ENCODE assay signal across 17 cellular contexts in the genomic region with DNA sequence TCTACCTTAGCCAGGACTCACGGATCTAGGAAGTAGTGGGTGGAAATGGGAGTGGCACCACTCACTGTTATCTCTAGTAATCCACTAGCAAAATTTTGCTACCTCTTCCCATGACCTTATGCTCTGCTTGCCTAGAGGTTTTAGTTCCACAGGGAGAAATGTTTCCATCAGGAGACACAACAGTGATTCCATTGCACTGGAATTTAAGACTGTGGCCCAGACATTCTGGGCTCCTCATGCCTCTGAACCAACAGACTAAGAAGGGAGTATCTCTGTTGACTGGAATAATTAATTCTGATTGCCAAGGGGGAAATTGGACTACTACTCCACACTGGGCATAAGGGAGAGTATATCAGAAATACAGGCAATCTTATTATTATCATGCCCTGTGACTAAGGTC. TPM values are rescaled to one million over a fixed set of nuclear protein-coding genes. Genes with fewer than 3 reads are reported as not detected.
DNase-seq lines count a peak whose midpoint lies in the region; ATAC-seq, FAIRE-seq and TF ChIP-seq lines count a peak whose summit lies in the region.
"Had no signal": no experiment of that assay in that cellular context is flagged by ENCODE, and none has a peak within 500 bp of the region (broad histone marks: within the 10 kb centered on the region; RNA-seq: fewer than 3 reads in every experiment).

No MANE protein-coding gene starts in this region.

- H3K9me2 ChIP-seq in GM23248 (ENCODE audit: insufficient read depth), result no peaks in the 10 kb centered on the region

- H3K4me1 ChIP-seq in GM23248 (ENCODE audit: insufficient read depth), result no peaks in the 10 kb centered on the region
- H3K4me1 ChIP-seq: BLaER1 treated with 17β-estradiol and CSF1 and Interleukin-3, amounts not matched to agents 10 nM and 100 nM had no signal

- WGBS in GM23248 (ENCODE audit: low coverage in 1 of 2, low lambda C conversion rate in 2 of 2, missing lambda C conversion rate in 2 of 2), 2 experiments, result 60 to 67% methylated on average over 1 of the region's 1 CpG

- H3K36me3 ChIP-seq in GM23248 (ENCODE audit: low read depth), result no peaks in the 10 kb centered on the region
- no peaks in the 10 kb centered on the region for H3K36me3 ChIP-seq in bronchial epithelial cell (ENCODE audit: control insufficient read depth, insufficient read depth, low read length)
- H3K36me3 ChIP-seq: BLaER1 treated with 17β-estradiol and CSF1 and Interleukin-3, amounts not matched to agents 10 nM and 100 nM had no signal

- no peaks in the 10 kb centered on the region for H3K9me3 ChIP-seq in GM23248 (ENCODE audit: low read depth)

- in situ Hi-C loops in GM23248 (cut with MboI), result no loop called here

- DNase-seq in GM23248, result peak; percentile 4
- no peak for DNase-seq in bronchial epithelial cell (ENCODE audit: low read depth)
- DNase-seq in kidney tubule cell (ENCODE audit: low spot score), result peak; percentile 67
- no peak for DNase-seq in superior temporal gyrus (ENCODE audit: extremely low spot score)
- DNase-seq in activated T-cell treated with anti-CD3 and anti-CD28 coated beads, Interleukin-2, amount 50 U/mL, for 72 hours, result no peak
- no peak for DNase-seq in putamen (ENCODE audit: low spot score)
- DNase-seq: Calu3; CD8-positive, alpha-beta T cell; DMS79 treated with DMSO at 0.1 percent for 48 hours; H9 had no signal

- no peak for ATAC-seq in HG02840 (IDR thresholded peaks at IDR 0.05; ENCODE audit: low FRiP score, unreplicated experiment)
- no peak for ATAC-seq in activated T-cell treated with anti-CD3 and anti-CD28 coated beads, Interleukin-2, amount 50 U/mL, for 72 hours (replicated peaks in 1 of 2)
- ATAC-seq: CD8-positive, alpha-beta T cell had no signal

- H3K9ac ChIP-seq in GM23248, result no peak overlapping the region
- H3K9ac ChIP-seq: BLaER1 treated with 17β-estradiol and CSF1 and Interleukin-3, amounts not matched to agents 10 nM and 100 nM had no signal

- H3K27me3 Mint-ChIP-seq in activated T-cell treated with anti-CD3 and anti-CD28 coated beads, Interleukin-2, amount 50 U/mL, for 72 hours (ENCODE audit: low read depth), result no peaks in the 10 kb centered on the region

- H3K27me3 ChIP-seq in GM23248 (replicated peaks; ENCODE audit: insufficient read depth) (no peaks in the 10 kb centered on the region), bronchial epithelial cell (ENCODE audit: control insufficient read depth, insufficient read depth, low read length) (no peaks in the 10 kb centered on the region)
- H3K27me3 ChIP-seq: BLaER1 treated with 17β-estradiol and CSF1 and Interleukin-3, amounts not matched to agents 10 nM and 100 nM had no signal

- no peaks in the 10 kb centered on the region for H4K20me1 ChIP-seq in GM23248 (ENCODE audit: insufficient read depth)
- H4K20me1 ChIP-seq: BLaER1 treated with 17β-estradiol and CSF1 and Interleukin-3, amounts not matched to agents 10 nM and 100 nM had no signal

- H3K4me2 ChIP-seq in GM23248 (ENCODE audit: unreplicated experiment), result no peak overlapping the region
- H3K4me2 ChIP-seq: BLaER1 treated with 17β-estradiol and CSF1 and Interleukin-3, amounts not matched to agents 10 nM and 100 nM had no signal

- no peaks in the 10 kb centered on the region for H3K9me3 Mint-ChIP-seq in activated T-cell treated with anti-CD3 and anti-CD28 coated beads, Interleukin-2, amount 50 U/mL, for 72 hours
- H3K9me3 Mint-ChIP-seq: CD8-positive, alpha-beta T cell; H9 had no signal

- H3K27ac Mint-ChIP-seq in activated T-cell treated with anti-CD3 and anti-CD28 coated beads, Interleukin-2, amount 50 U/mL, for 72 hours, result no peak overlapping the region
- H3K27ac Mint-ChIP-seq: B cell; CD8-positive, alpha-beta T cell; H9 had no signal

- peaks cover 9% of the 10 kb centered on the region for H3K4me1 Mint-ChIP-seq in activated T-cell treated with anti-CD3 and anti-CD28 coated beads, Interleukin-2, amount 50 U/mL, for 72 hours (ENCODE audit: low read depth)
- H3K4me1 Mint-ChIP-seq: H9 had no signal

- H3K36me3 Mint-ChIP-seq in activated T-cell treated with anti-CD3 and anti-CD28 coated beads, Interleukin-2, amount 50 U/mL, for 72 hours (ENCODE audit: insufficient read depth in 2 of 2), result no peaks in the 10 kb centered on the region
- H3K36me3 Mint-ChIP-seq: CD8-positive, alpha-beta T cell had no signal

- FAIRE-seq in bronchial epithelial cell (lab: Jason Lieb, UNC), result peak; percentile 95
- FAIRE-seq: G401.6, GM12892, GM18507, H1 had no signal

- no peak overlapping the region for H2AFZ ChIP-seq in GM23248

- H3K4me3 Mint-ChIP-seq in activated T-cell treated with anti-CD3 and anti-CD28 coated beads, Interleukin-2, amount 50 U/mL, for 72 hours, result no peak overlapping the region
- H3K4me3 Mint-ChIP-seq: B cell; CD8-positive, alpha-beta T cell; H9 had no signal

- no peaks in the 10 kb centered on the region for H3F3A ChIP-seq in GM23248 (ENCODE audit: insufficient read depth)

- no peaks in the 10 kb centered on the region for H3K79me2 ChIP-seq in GM23248 (ENCODE audit: insufficient read depth)

- no peak for TF ChIP-seq CTCF in bronchial epithelial cell (IDR thresholded peaks at IDR 0.05; ENCODE audit: insufficient read depth, low read length, severe bottlenecking)

- no peak overlapping the region for H3K4me3 ChIP-seq in GM23248
- no peak overlapping the region for H3K4me3 ChIP-seq in bronchial epithelial cell (ENCODE audit: low read depth, low read length)
- H3K4me3 ChIP-seq: BLaER1 treated with 17β-estradiol and CSF1 and Interleukin-3, amounts not matched to agents 10 nM and 100 nM had no signal

- no peak overlapping the region for H3K27ac ChIP-seq in GM23248
- H3K27ac ChIP-seq: BLaER1 treated with 17β-estradiol and CSF1 and Interleukin-3, amounts not matched to agents 10 nM and 100 nM had no signal

RNA-seq across cellular contexts. Expression of gene BRAF, which starts 16.1 kb away (rescaled TPM):
- total RNA-seq in GM23248 (2014; rRNA removed; shearing (Covaris generic)), result 6.7 and 11.0 TPM in 2 replicates
- 5.6 and 5.8 TPM in 2 replicates for polyA plus RNA-seq in GM23248 (2016; fragmentation: Nextera tagmentation; extraction: Ambion mirVana)
- 11.3 and 16.8 TPM in 2 replicates for total RNA-seq in bronchial epithelial cell
- total RNA-seq in activated T-cell treated with anti-CD3 and anti-CD28 coated beads, Interleukin-2, amount 50 U/mL, for 72 hours, result 10 to 100 TPM; 51.7 to 56.2 TPM

Comparison
In these comparisons a context has a peak if more than half of its experiments do, and no peak if none do; other contexts are left out.
1. DNase-seq: peak in GM23248 (single experiment) and kidney tubule cell (single experiment); none in bronchial epithelial cell (single experiment), superior temporal gyrus (single experiment), activated T-cell treated with anti-CD3 and anti-CD28 coated beads, Interleukin-2, amount 50 U/mL, for 72 hours (0 of 2) and putamen (single experiment).